9 cellular contexts compared by ENCODE assay signal in the genomic region with DNA sequence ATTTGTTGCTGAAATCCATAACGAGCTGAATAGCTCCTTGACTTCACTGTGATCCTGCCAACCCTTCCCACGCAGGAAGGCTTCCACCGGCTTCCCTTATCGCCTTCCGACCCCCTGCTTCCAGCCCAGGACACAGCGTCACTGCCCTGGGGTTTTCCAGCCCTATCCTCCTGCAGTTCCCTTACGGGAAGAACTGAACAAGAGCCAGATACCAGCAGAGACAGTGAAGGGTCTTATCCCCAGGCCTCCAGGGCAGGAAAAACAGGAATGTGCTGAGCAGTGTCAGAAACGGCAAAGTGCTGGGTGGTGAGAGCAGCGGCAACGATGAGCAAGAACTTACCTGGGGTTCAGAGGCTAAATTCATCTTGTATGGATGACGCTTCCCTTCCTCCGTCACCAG. TPM values are rescaled to one million over a fixed set of nuclear protein-coding genes. Genes with fewer than 3 reads are reported as not detected.
DNase-seq lines count a peak whose midpoint lies in the region; ATAC-seq and TF ChIP-seq lines count a peak whose summit lies in the region.
"Had no signal": no experiment of that assay in that cellular context is flagged by ENCODE, and none has a peak within 500 bp of the region (broad histone marks: within the 10 kb centered on the region; RNA-seq: fewer than 3 reads in every experiment).

No MANE protein-coding gene starts in this region.

- DNase-seq in PC-9 (no peak), epithelial cell of esophagus (ENCODE audit: low read depth) (peak; percentile 80), memory B cell (ENCODE audit: low spot score in 2 of 2) (no peak), G401 (ENCODE audit: low spot score) (no peak)
- DNase-seq: immature natural killer cell had no signal

- H3K4me3 Mint-ChIP-seq in memory B cell = no peak overlapping the region
- H3K4me3 Mint-ChIP-seq: immature natural killer cell had no signal

- H3K4me1 Mint-ChIP-seq in memory B cell = peaks cover 18% of the 10 kb centered on the region
- H3K4me1 Mint-ChIP-seq: immature natural killer cell had no signal

- H3K27me3 ChIP-seq in PC-9 (ENCODE audit: insufficient read depth, low read depth) = no peaks in the 10 kb centered on the region
- H3K27me3 ChIP-seq in subcutaneous abdominal adipose tissue (ENCODE audit: control insufficient read depth in 5 of 5, insufficient read depth in 4 of 5, low read length in 5 of 5) = no peaks in the 10 kb centered on the region

- TF ChIP-seq CTCF in PC-9 (conservative IDR thresholded peaks at IDR 0.05) (no peak), epithelial cell of esophagus (IDR thresholded peaks at IDR 0.05; ENCODE audit: insufficient read depth, low read depth, low read length, missing control alignments) (no peak)

- ATAC-seq in memory B cell (ENCODE audit: low read depth) (no peak), HG03039 (IDR thresholded peaks at IDR 0.05; ENCODE audit: unreplicated experiment) (no peak), HG02870 (IDR thresholded peaks at IDR 0.05; ENCODE audit: unreplicated experiment) (no peak), HG03108 (IDR thresholded peaks at IDR 0.05; ENCODE audit: unreplicated experiment) (no peak)

- in situ Hi-C loops in G401 (cut with HindIII; ENCODE audit: low sequenced_read_pairs) = no loop called here

- no peak overlapping the region for H3K9ac ChIP-seq in subcutaneous abdominal adipose tissue (ENCODE audit: low read length in 5 of 5)

- H3K36me3 ChIP-seq in PC-9 (ENCODE audit: low read depth) (no peaks in the 10 kb centered on the region), subcutaneous abdominal adipose tissue (ENCODE audit: control insufficient read depth in 5 of 5, insufficient read depth in 5 of 5, low read length in 5 of 5) (peaks cover 1 to 31% (median 22%) of the 10 kb centered on the region in 5 donors)

- H3F3A ChIP-seq in PC-9 (ENCODE audit: insufficient read depth, low read depth) = peaks cover 38% of the 10 kb centered on the region

- peaks cover 31% of the 10 kb centered on the region for H3K36me3 Mint-ChIP-seq in memory B cell

- H3K27me3 Mint-ChIP-seq in memory B cell = no peaks in the 10 kb centered on the region

- H4K20me1 ChIP-seq in PC-9 (ENCODE audit: insufficient read depth) = no peaks in the 10 kb centered on the region

- H3K27ac ChIP-seq in PC-9 (peak overlapping the region; percentile 97), subcutaneous abdominal adipose tissue (ENCODE audit: low read depth, low read length) (peak overlapping the region; percentile 69)

- peaks cover 12% of the 10 kb centered on the region for H3K79me2 ChIP-seq in PC-9 (ENCODE audit: low read depth)

- no peaks in the 10 kb centered on the region for H3K9me2 ChIP-seq in PC-9 (ENCODE audit: insufficient read depth)

- no peak overlapping the region for H2AFZ ChIP-seq in PC-9

- H3K4me1 ChIP-seq in PC-9 (replicated peaks; ENCODE audit: insufficient read depth) (peaks cover 51% of the 10 kb centered on the region), subcutaneous abdominal adipose tissue (ENCODE audit: control insufficient read depth in 5 of 5, insufficient read depth in 5 of 5, low read length in 5 of 5) (peaks cover 8 to 42% (median 27%) of the 10 kb centered on the region in 5 donors)

- CTCF ChIA-PET in PC-9 (lab: Charles Lee) = interaction anchor here (0.5 kb wide), 1 partner anchor 164 kb away, joined by 3 read pairs; no protein-coding TSS in a partner anchor

- H3K4me2 ChIP-seq in PC-9 = no peak overlapping the region

- intact Hi-C loops in PC-9 (cut with micrococcal nuclease; ENCODE audit: unreplicated experiment) = no loop called here

- no peaks in the 10 kb centered on the region for H3K9me3 Mint-ChIP-seq in memory B cell
- H3K9me3 Mint-ChIP-seq: immature natural killer cell had no signal

- no TSS peak for BruUV-seq in PC-9 (replicated peaks; lab: Mats Ljungman, UMichigan)

- H3K4me3 ChIP-seq in PC-9 (no peak overlapping the region), epithelial cell of esophagus (ENCODE audit: low read length) (no peak overlapping the region), subcutaneous abdominal adipose tissue (ENCODE audit: low read depth in 1 of 5, low read length in 5 of 5) (no peak overlapping the region)

- POLR2A ChIA-PET in PC-9 (lab: Charles Lee; ENCODE audit: unreplicated experiment) = no interaction called here

- peak overlapping the region; percentile 100 for H3K27ac Mint-ChIP-seq in memory B cell
- H3K27ac Mint-ChIP-seq: immature natural killer cell had no signal

- H3K9me3 ChIP-seq in PC-9 (ENCODE audit: insufficient read depth, low read depth) (no peaks in the 10 kb centered on the region), subcutaneous abdominal adipose tissue (ENCODE audit: control insufficient read depth in 5 of 5, low read length in 5 of 5) (no peaks in the 10 kb centered on the region)

RNA-seq across cellular contexts. Expression of gene PDLIM1, which starts 22.4 kb away (rescaled TPM):
- total RNA-seq in PC-9 (2021) = 202 and 215 TPM in 2 replicates
- total RNA-seq in G401 (2014; rRNA removed; shearing (Covaris generic)) = not detected in 2 replicates

Comparison
In these comparisons a context has a peak if more than half of its experiments do, and no peak if none do; other contexts are left out.
1. RNA of gene PDLIM1, which starts 22.4 kb away (total RNA-seq): 202 to 215 TPM in PC-9; not detected in G401; every median in the first group is over 100 times any median in the second.